18 cellular contexts compared by ENCODE assay signal in genomic region chrX:104435249-104435648, GRCh38.
DNase-seq lines count a peak whose midpoint lies in the region; ATAC-seq and TF ChIP-seq lines count a peak whose summit lies in the region.
"Had no signal": no experiment of that assay in that cellular context is flagged by ENCODE, and none has a peak within 500 bp of the region (broad histone marks: within the 10 kb centered on the region; RNA-seq: fewer than 3 reads in every experiment).

No MANE protein-coding gene starts in this region.

- H3K4me1 ChIP-seq in body of pancreas: no peaks in the 10 kb centered on the region
- H3K4me1 ChIP-seq: BE2C had no signal

- no peak overlapping the region for H3K27ac ChIP-seq in body of pancreas

- H3K27me3 ChIP-seq in body of pancreas: no peaks in the 10 kb centered on the region
- H3K27me3 ChIP-seq: BE2C had no signal

- 0 to 25% methylated on average over 4 to 7 of the region's 7 CpGs for WGBS in body of pancreas, 2 donors

- ATAC-seq in body of pancreas (peak; percentile 53), left lobe of liver (no peak)
- ATAC-seq: CD8-positive, alpha-beta T cell; T-cell had no signal

- H3K36me3 ChIP-seq in body of pancreas (replicated peaks in 1 of 2; ENCODE audit: insufficient read depth in 1 of 2, low read depth in 2 of 2): no peaks in the 10 kb centered on the region
- H3K36me3 ChIP-seq: BE2C had no signal

- intact Hi-C loops in body of pancreas (cut with DNase I): no loop called here

- no peak overlapping the region for H3K4me3 ChIP-seq in body of pancreas

- no peaks in the 10 kb centered on the region for H3K9me3 ChIP-seq in body of pancreas
- H3K9me3 ChIP-seq: BE2C had no signal

- DNase-seq in NCI-H2107 treated with DMSO at 0.1 percent for 48 hours (lab: John Stamatoyannopoulos, UW; ENCODE audit: unreplicated experiment) (peak; percentile 24), NCI-H2107 (lab: John Stamatoyannopoulos, UW) (no peak), COR-L47 (lab: John Stamatoyannopoulos, UW) (peak; percentile 14), NCI-H1105 treated with DMSO at 0.1 percent for 48 hours (lab: John Stamatoyannopoulos, UW) (peak; percentile 89), body of pancreas (peak in 2 of 4 donors; percentile 5 to 20), NCI-H526 treated with DMSO at 0.1 percent for 48 hours (lab: John Stamatoyannopoulos, UW) (no peak), left lobe of liver (ENCODE audit: low spot score) (no peak), SKM-1 (lab: John Stamatoyannopoulos, UW; ENCODE audit: unreplicated experiment) (no peak)
- DNase-seq: 8988T; BE2C; CD8-positive, alpha-beta T cell; H7; IMR-90; Kasumi-1; NCI-H146; NCI-H526; T-cell; T-helper 9 cell had no signal

- TF ChIP-seq CTCF in body of pancreas (IDR thresholded peaks at IDR 0.05): no peak

- no peak for TF ChIP-seq POLR2A in body of pancreas (IDR thresholded peaks at IDR 0.05)

Comparison
In these comparisons a context has a peak if more than half of its experiments do, and no peak if none do; other contexts are left out.
1. DNase-seq: peak in NCI-H2107 treated with DMSO at 0.1 percent for 48 hours (single experiment), COR-L47 (single experiment) and NCI-H1105 treated with DMSO at 0.1 percent for 48 hours (single experiment); none in NCI-H2107 (single experiment), NCI-H526 treated with DMSO at 0.1 percent for 48 hours (single experiment), left lobe of liver (single experiment) and SKM-1 (single experiment).